ENCODE assay signal across 23 cellular contexts in genomic region chr5:144030904-144031303, GRCh38.
"Had no signal": no experiment of that assay in that cellular context is flagged by ENCODE, and none has a peak within 500 bp of the region (broad histone marks: within the 10 kb centered on the region; RNA-seq: fewer than 3 reads in every experiment).

No MANE protein-coding gene starts in this region.

- H3K27me3 ChIP-seq: dorsolateral prefrontal cortex, esophagus squamous epithelium, foreskin keratinocyte, gastroesophageal sphincter, heart left ventricle, hepatocyte, left lung had no signal

- H3K9me3 ChIP-seq: esophagus squamous epithelium, gastroesophageal sphincter, heart left ventricle, left lung, lower lobe of right lung had no signal

- H2AFZ ChIP-seq: hepatocyte had no signal

- H3K27ac ChIP-seq: coronary artery, dorsolateral prefrontal cortex, epithelial cell of prostate, esophagus squamous epithelium, foreskin keratinocyte, gastroesophageal sphincter, hepatocyte, left lung, lower lobe of right lung had no signal

- H3K4me2 ChIP-seq: hepatocyte had no signal

- DNase-seq: dermis blood vessel endothelial cell; dorsolateral prefrontal cortex; effector CD4-positive, alpha-beta T cell; effector memory CD4-positive, alpha-beta T cell; erythroblast; esophagus squamous epithelium; heart left ventricle; hypothalamus; immature natural killer cell; islet precursor cell; kidney; kidney glomerular epithelial cell; left lung; left ventricle myocardium superior; lower lobe of right lung; mesenchymal stem cell had no signal

- FAIRE-seq: endothelial cell of umbilical vein had no signal

- H3K79me2 ChIP-seq: hepatocyte had no signal

- H3K4me3 ChIP-seq: coronary artery, dorsolateral prefrontal cortex, esophagus squamous epithelium, gastroesophageal sphincter, heart left ventricle, hepatocyte, left lung, lower lobe of right lung had no signal

- H3K4me1 ChIP-seq: foreskin keratinocyte, left lung, lower lobe of right lung had no signal

- ATAC-seq: esophagus mucosa, gastroesophageal sphincter, heart left ventricle, left lung, left ventricle myocardium superior, lower lobe of right lung had no signal

- H3K36me3 ChIP-seq: esophagus squamous epithelium, gastroesophageal sphincter, heart left ventricle, left lung, lower lobe of right lung had no signal
